In the genomic region with DNA sequence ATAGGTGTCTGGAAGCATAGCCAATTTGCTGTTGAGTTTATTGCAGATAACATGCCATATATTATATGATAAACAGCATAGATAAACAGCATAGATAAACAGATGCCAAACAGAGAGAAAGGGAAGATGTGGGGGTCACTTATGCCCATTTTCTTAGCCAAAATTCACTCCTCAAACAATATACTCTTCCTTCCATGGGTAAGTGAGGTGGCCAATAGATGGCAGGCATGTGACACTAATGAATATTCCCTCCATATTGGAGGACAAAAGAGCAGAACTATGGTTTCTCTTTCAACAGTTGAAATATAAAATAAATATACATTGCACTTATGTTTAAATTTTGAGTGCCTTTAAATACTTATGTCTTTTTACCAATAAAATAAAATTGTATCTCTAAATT, we compare ENCODE assay signal across 9 cellular contexts.
DNase-seq lines count a peak whose midpoint lies in the region; ATAC-seq and TF ChIP-seq lines count a peak whose summit lies in the region.
"Had no signal": no experiment of that assay in that cellular context is flagged by ENCODE, and none has a peak within 500 bp of the region (broad histone marks: within the 10 kb centered on the region; RNA-seq: fewer than 3 reads in every experiment).

No MANE protein-coding gene starts in this region.

- peaks cover 10% of the 10 kb centered on the region; the same call in 1 of the 2 replicates for H3K9me3 ChIP-seq in Caco-2

- H3K27ac ChIP-seq in RWPE1 = no peak overlapping the region

- TF ChIP-seq CTCF in Caco-2 (IDR thresholded peaks at IDR 0.05; ENCODE audit: insufficient read depth in 1 of 2, low read depth in 1 of 2, low read length in 1 of 2, severe bottlenecking in 1 of 2, unreplicated experiment in 1 of 2) (peak; percentile 73 to 77), RWPE1 (conservative IDR thresholded peaks at IDR 0.05; ENCODE audit: low read depth) (0 out of 2 replicates have a peak, but pooled peaks have one; percentile 10), kidney epithelial cell (IDR thresholded peaks at IDR 0.05; ENCODE audit: insufficient read depth, low read length, poor library complexity, severe bottlenecking) (peak; percentile 48)

- POLR2A ChIA-PET in Caco-2 (lab: Charles Lee) (no interaction called here), RWPE1 (lab: Yijun Ruan, JAX; ENCODE audit: low non-redundant PET) (no interaction called here)

- BruUV-seq in Caco-2 (replicated peaks; lab: Mats Ljungman, UMichigan) = no TSS peak

- no peak overlapping the region for H3K27ac Mint-ChIP-seq in Caco-2 (ENCODE audit: unreplicated experiment)
- H3K27ac Mint-ChIP-seq: T-helper 1 cell treated with Interleukin-12 subunit alpha and Interleukin-12 subunit beta and Interleukin-4 antibody, amounts not matched to agents 30 μg/mL and 1 μg/mL, for 36 hours had no signal

- no peaks in the 10 kb centered on the region for H3K36me3 Mint-ChIP-seq in Caco-2 (ENCODE audit: insufficient read depth, unreplicated experiment)

- DNase-seq in Caco-2 = peak; percentile 49 to 73
- DNase-seq in RWPE1 (ENCODE audit: low spot score) = peak; percentile 28
- no peak for DNase-seq in kidney epithelial cell (ENCODE audit: low read depth)
- DNase-seq in stimulated activated CD4-positive, alpha-beta T cell treated with anti-CD3 and anti-CD28 coated beads, Interleukin-4, amount 100 ng/mL, for 4 hours = no peak
- DNase-seq in NOMO-1 treated with DMSO at 0.1 percent for 48 hours (lab: John Stamatoyannopoulos, UW; ENCODE audit: unreplicated experiment) = no peak

- peaks cover 28% of the 10 kb centered on the region for H3K9me3 Mint-ChIP-seq in Caco-2 (ENCODE audit: unreplicated experiment)
- H3K9me3 Mint-ChIP-seq: T-helper 1 cell treated with Interleukin-12 subunit alpha and Interleukin-12 subunit beta and Interleukin-4 antibody, amounts not matched to agents 30 μg/mL and 1 μg/mL, for 36 hours had no signal

- H3K4me1 Mint-ChIP-seq in Caco-2 (ENCODE audit: low read depth, unreplicated experiment) = peaks cover 11% of the 10 kb centered on the region

- H3K4me1 ChIP-seq in Caco-2 = peaks cover 19% of the 10 kb centered on the region

- H3K4me3 ChIP-seq in Caco-2 (ENCODE audit: low read depth, low read length) (no peak overlapping the region), kidney epithelial cell (ENCODE audit: low read depth, low read length) (no peak overlapping the region)

- intact Hi-C loops in Caco-2 (cut with micrococcal nuclease; ENCODE audit: unreplicated experiment) = loop anchor here (1.0 to 10.0 kb wide), 10 partner anchors 133 to 1893 kb away; no protein-coding TSS in a partner anchor

- H3K36me3 ChIP-seq in Caco-2 (ENCODE audit: control insufficient read depth, insufficient read depth, low read length) (no peaks in the 10 kb centered on the region), kidney epithelial cell (ENCODE audit: control insufficient read depth, insufficient read depth, low read length) (no peaks in the 10 kb centered on the region)

- H3K27me3 Mint-ChIP-seq in Caco-2 (ENCODE audit: insufficient read depth, unreplicated experiment) = no peaks in the 10 kb centered on the region

- no peaks in the 10 kb centered on the region for H3K27me3 ChIP-seq in Caco-2 (replicated peaks; ENCODE audit: control insufficient read depth, insufficient read depth, low read length)
- H3K27me3 ChIP-seq in kidney epithelial cell (ENCODE audit: control insufficient read depth, insufficient read depth, low read length) = no peaks in the 10 kb centered on the region

- ATAC-seq in HG02885 (IDR thresholded peaks at IDR 0.05; ENCODE audit: poor library complexity, unreplicated experiment) = peak; percentile 51
- ATAC-seq in GM21528 (IDR thresholded peaks at IDR 0.05; ENCODE audit: low FRiP score, unreplicated experiment) = no peak
- ATAC-seq in GM21367 (IDR thresholded peaks at IDR 0.05; ENCODE audit: unreplicated experiment) = no peak

- no peak overlapping the region for H3K4me3 Mint-ChIP-seq in Caco-2 (ENCODE audit: unreplicated experiment)
- H3K4me3 Mint-ChIP-seq: T-helper 1 cell treated with Interleukin-12 subunit alpha and Interleukin-12 subunit beta and Interleukin-4 antibody, amounts not matched to agents 30 μg/mL and 1 μg/mL, for 36 hours had no signal

- CTCF ChIA-PET in Caco-2 (lab: Charles Lee) = no interaction called here
- CTCF ChIA-PET in RWPE1 (lab: Yijun Ruan, JAX) = no interaction called here

Comparison
In these comparisons a context has a peak if more than half of its experiments do, and no peak if none do; other contexts are left out.
1. DNase-seq: peak in Caco-2 (2 of 2) and RWPE1 (single experiment); none in kidney epithelial cell (single experiment), stimulated activated CD4-positive, alpha-beta T cell treated with anti-CD3 and anti-CD28 coated beads, Interleukin-4, amount 100 ng/mL, for 4 hours (0 of 2) and NOMO-1 treated with DMSO at 0.1 percent for 48 hours (single experiment).
2. CTCF ChIP-seq: peak in every context shown above with its lines; median percentile 75 in Caco-2; 48 in kidney epithelial cell; 10 in RWPE1.